ENCODE assay signal across 8 cellular contexts in the genomic region with DNA sequence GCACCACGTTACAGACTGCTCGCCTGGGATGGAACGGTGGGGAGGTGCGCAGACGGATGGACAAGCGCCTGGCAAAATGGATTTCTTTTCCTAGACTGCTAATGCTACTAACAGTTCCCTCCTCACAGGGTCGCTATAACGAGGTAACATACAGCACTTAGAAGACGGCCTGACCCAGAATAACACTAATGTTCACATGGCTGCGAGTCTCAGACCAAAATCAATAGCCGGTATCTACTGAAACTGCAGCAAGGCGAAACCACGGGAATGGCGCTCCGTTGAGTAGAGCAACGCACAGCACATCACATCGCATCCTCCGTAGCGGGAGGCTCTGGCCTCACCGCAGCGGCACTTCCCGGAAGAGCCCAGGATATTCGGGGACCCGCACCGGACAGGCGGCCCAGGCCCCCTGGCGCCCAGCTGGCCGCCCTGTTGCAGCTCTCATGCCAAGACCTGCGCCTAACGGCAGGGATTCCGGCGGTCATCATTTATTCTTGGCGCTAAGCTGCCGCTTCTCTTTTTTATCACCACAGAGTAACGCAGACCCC. TPM values are rescaled to one million over a fixed set of nuclear protein-coding genes. Genes with fewer than 3 reads are reported as not detected.
A peak's percentile ranks its signal among the peaks of the same experiment; 100 is the strongest.
DNase-seq lines count a peak whose midpoint lies in the region; ATAC-seq and TF ChIP-seq lines count a peak whose summit lies in the region.

No MANE protein-coding gene starts in this region.

- H3K4me3 ChIP-seq in MG63 (peak overlapping the region; percentile 63), endocrine pancreas (ENCODE audit: control insufficient read depth, insufficient read depth, low read length) (peak overlapping the region; percentile 77), mucosa of descending colon (peak overlapping the region; percentile 2), thyroid gland (replicated peaks in 1 of 3) (peak overlapping the region; percentile 7 to 63 (median 56))

- peak overlapping the region; percentile 45 to 78 (median 65) for H3K27ac ChIP-seq in thyroid gland

- peaks cover 58% of the 10 kb centered on the region for H3K4me1 Mint-ChIP-seq in activated CD4-positive, alpha-beta T cell treated with anti-CD3 and anti-CD28 coated beads, Interleukin-2, amount 10 ng/mL, durations not matched to agents 7 days and 5 days

- no peak for TF ChIP-seq CTCF in mucosa of descending colon (IDR thresholded peaks at IDR 0.05)
- TF ChIP-seq CTCF in thyroid gland (IDR thresholded peaks at IDR 0.05) = peak in 1 of 6 experiments; percentile 3

- intact Hi-C loops in mucosa of descending colon (cut with DNase I, micrococcal nuclease) = no loop called here
- intact Hi-C loops in thyroid gland (cut with DNase I) = no loop called here

- no peaks in the 10 kb centered on the region for H3K27me3 Mint-ChIP-seq in activated CD4-positive, alpha-beta T cell treated with anti-CD3 and anti-CD28 coated beads, Interleukin-2, amount 10 ng/mL, durations not matched to agents 7 days and 5 days

- H3K9ac ChIP-seq in endocrine pancreas (ENCODE audit: control insufficient read depth, insufficient read depth, low read length) = peak overlapping the region; percentile 79

- H3K9me3 Mint-ChIP-seq in activated CD4-positive, alpha-beta T cell treated with anti-CD3 and anti-CD28 coated beads, Interleukin-2, amount 10 ng/mL, durations not matched to agents 7 days and 5 days = peaks cover 4% of the 10 kb centered on the region

- peak overlapping the region; percentile 82 for H3K4me3 Mint-ChIP-seq in activated CD4-positive, alpha-beta T cell treated with anti-CD3 and anti-CD28 coated beads, Interleukin-2, amount 10 ng/mL, durations not matched to agents 7 days and 5 days

- CTCF ChIA-PET in activated CD4-positive, alpha-beta T cell treated with anti-CD3 and anti-CD28 coated beads, Interleukin-2, amount 10 ng/mL, durations not matched to agents 7 days and 5 days (lab: Charles Lee) = interaction anchor here (1.0 to 1.4 kb wide), 4 partner anchors 12 to 50 kb away, joined by 3 to 4 read pairs (median 3); no protein-coding TSS in a partner anchor

- H3K27ac Mint-ChIP-seq in activated CD4-positive, alpha-beta T cell treated with anti-CD3 and anti-CD28 coated beads, Interleukin-2, amount 10 ng/mL, durations not matched to agents 7 days and 5 days = peak overlapping the region; percentile 92

- ATAC-seq in mucosa of descending colon = peak; percentile 58

- peaks cover 50% of the 10 kb centered on the region for H3K36me3 Mint-ChIP-seq in activated CD4-positive, alpha-beta T cell treated with anti-CD3 and anti-CD28 coated beads, Interleukin-2, amount 10 ng/mL, durations not matched to agents 7 days and 5 days (ENCODE audit: low read depth)

- H3K4me1 ChIP-seq in endocrine pancreas (ENCODE audit: control insufficient read depth, insufficient read depth, low read length) (no peaks in the 10 kb centered on the region), mucosa of descending colon (ENCODE audit: low read depth) (peaks cover 6% of the 10 kb centered on the region), thyroid gland (peaks cover 4 to 7% of the 10 kb centered on the region in 2 donors)

- WGBS in thyroid gland, 2 donors = 4 to 11% methylated on average over 20 to 28 of the region's 35 CpGs

- TF ChIP-seq POLR2A in thyroid gland (IDR thresholded peaks at IDR 0.05) = no peak

- POLR2A ChIA-PET in activated CD4-positive, alpha-beta T cell treated with anti-CD3 and anti-CD28 coated beads, Interleukin-2, amount 10 ng/mL, durations not matched to agents 7 days and 5 days (lab: Charles Lee) = interaction anchor here (0.6 kb wide), 1 partner anchor 178 kb away, joined by 3 read pairs; no protein-coding TSS in a partner anchor

- peaks cover 24% of the 10 kb centered on the region for H3K36me3 ChIP-seq in MG63
- H3K36me3 ChIP-seq in endocrine pancreas (ENCODE audit: control insufficient read depth, insufficient read depth, low read length) = peaks cover 7% of the 10 kb centered on the region
- no peaks in the 10 kb centered on the region for H3K36me3 ChIP-seq in mucosa of descending colon (ENCODE audit: low read depth)
- peaks cover 7 to 19% of the 10 kb centered on the region in 2 donors for H3K36me3 ChIP-seq in thyroid gland

- peak; percentile 65 for DNase-seq in NK-92 treated with Interleukin-12 subunit alpha and Interleukin-12 subunit beta, amount 100 ng/mL, for 24 hours (lab: John Stamatoyannopoulos, UW)
- no peak for DNase-seq in NK-92 (lab: John Stamatoyannopoulos, UW; ENCODE audit: unreplicated experiment)
- DNase-seq in HCEC 1CT = peak; percentile 35
- no peak for DNase-seq in MG63
- DNase-seq in activated CD4-positive, alpha-beta T cell treated with anti-CD3 and anti-CD28 coated beads, Interleukin-2, amount 10 ng/mL, durations not matched to agents 7 days and 5 days = peak; percentile 49
- DNase-seq in mucosa of descending colon = peak in 2 of 3 donors; percentile 22 to 60
- no peak for DNase-seq in thyroid gland

- H3K27me3 ChIP-seq in MG63 = no peaks in the 10 kb centered on the region
- H3K27me3 ChIP-seq in endocrine pancreas (ENCODE audit: control insufficient read depth, insufficient read depth, low read length) = no peaks in the 10 kb centered on the region
- no peaks in the 10 kb centered on the region for H3K27me3 ChIP-seq in thyroid gland

- H3K9me3 ChIP-seq in MG63 (no peaks in the 10 kb centered on the region), endocrine pancreas (ENCODE audit: control insufficient read depth, low read length) (no peaks in the 10 kb centered on the region), mucosa of descending colon (no peaks in the 10 kb centered on the region), thyroid gland (no peaks in the 10 kb centered on the region)

RNA-seq across cellular contexts. Expression of a gene that starts 46.6 kb away (rescaled TPM):
- total RNA-seq in MG63 (2014; rRNA removed; shearing (Covaris generic); ENCODE audit: low replicate concordance) = 33.1 and 65.5 TPM in 2 replicates
- 10 to 100 TPM; 80.1 to 85.6 TPM for total RNA-seq in activated CD4-positive, alpha-beta T cell treated with anti-CD3 and anti-CD28 coated beads, Interleukin-2, amount 10 ng/mL, durations not matched to agents 7 days and 5 days
- total RNA-seq in mucosa of descending colon (10 to 100 TPM; 62.7 to 72.4 (median 71.8) TPM), thyroid gland (10 to 100 TPM; 44.8 to 76.2 (median 62.0) TPM)

Comparison
In these comparisons a context has a peak if more than half of its experiments do, and no peak if none do; other contexts are left out.
1. DNase-seq: peak in NK-92 treated with Interleukin-12 subunit alpha and Interleukin-12 subunit beta, amount 100 ng/mL, for 24 hours (single experiment), HCEC 1CT (single experiment), activated CD4-positive, alpha-beta T cell treated with anti-CD3 and anti-CD28 coated beads, Interleukin-2, amount 10 ng/mL, durations not matched to agents 7 days and 5 days (single experiment) and mucosa of descending colon (2 of 3); none in NK-92 (single experiment), MG63 (single experiment) and thyroid gland (0 of 2).
2. H3K4me3 ChIP-seq: peak in every context shown above with its lines; median percentile 77 in endocrine pancreas; 63 in MG63; 56 in thyroid gland; 2 in mucosa of descending colon.